7 cellular contexts compared by ENCODE assay signal in the genomic region with DNA sequence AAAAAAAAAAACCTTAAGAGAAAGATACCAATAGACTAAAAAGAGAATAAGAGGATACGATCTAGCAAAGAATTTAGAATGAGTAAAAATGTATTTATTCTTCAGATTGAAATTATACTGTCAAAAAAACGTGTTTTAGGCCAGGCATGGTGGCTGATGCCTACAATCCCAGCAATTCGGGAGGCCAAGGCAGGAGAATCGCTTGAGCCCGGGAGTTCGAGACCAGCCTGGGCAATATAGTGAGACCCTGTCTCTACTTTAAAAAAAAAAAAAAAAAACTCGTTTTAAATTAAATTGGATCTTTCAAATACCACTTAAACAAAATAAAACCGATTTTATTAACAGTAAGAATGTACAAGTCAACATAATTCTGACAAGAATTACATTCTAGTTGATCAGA.
"Had no signal": no experiment of that assay in that cellular context is flagged by ENCODE, and none has a peak within 500 bp of the region (broad histone marks: within the 10 kb centered on the region; RNA-seq: fewer than 3 reads in every experiment).

No MANE protein-coding gene starts in this region.

- FAIRE-seq: GM12878, GM12891, GM12892, GM18507, GM19239 had no signal

- DNase-seq: GDM1, GF-D8 had no signal
